ENCODE assay signal across 8 cellular contexts in the genomic region with DNA sequence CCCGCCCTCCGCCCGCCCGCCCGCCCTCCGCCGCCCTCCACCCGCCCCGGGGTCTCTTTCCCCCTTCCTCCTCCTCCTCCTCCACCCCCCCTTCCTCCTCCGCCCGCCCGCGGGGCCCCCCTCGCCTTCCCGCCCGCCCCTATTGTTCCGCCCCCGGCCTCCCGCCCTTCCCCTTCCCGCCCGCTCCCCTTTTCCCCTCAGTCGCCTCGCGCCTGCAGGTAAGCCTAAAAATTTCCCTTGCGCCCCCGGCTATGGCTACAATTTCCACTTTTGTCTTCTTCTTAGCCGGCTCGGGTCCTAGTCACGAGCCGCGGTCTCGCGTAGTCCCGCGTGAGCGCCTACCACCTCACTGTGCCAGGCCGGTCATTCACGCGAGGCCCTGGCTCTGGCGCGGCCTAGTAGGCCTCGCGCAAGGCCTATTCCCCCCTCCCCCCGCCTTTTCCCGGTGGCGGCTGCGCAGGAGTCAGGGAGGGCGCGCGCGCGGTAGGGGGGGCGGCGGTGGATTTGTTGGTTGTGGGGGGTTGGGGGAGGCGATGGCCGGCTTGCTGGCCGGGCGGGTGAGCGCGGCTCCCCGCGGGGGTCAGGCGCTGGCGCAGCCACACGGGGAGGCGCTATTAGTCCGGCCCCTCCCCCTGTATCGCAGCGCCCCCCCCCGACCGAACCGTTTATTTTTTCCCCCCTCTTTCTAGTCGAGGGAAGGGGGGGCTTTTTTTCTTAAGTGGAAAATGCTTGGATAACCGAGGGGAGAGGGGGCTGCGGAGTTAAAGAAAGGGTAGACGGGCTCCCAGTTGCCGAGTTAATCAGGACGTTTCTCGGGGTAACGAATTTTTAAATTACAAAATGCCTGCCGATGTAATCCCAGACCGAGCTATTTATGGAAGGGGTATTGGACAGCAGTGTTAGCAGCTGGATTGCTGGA. TPM values are rescaled to one million over a fixed set of nuclear protein-coding genes. Genes with fewer than 3 reads are reported as not detected.
DNase-seq lines count a peak whose midpoint lies in the region; ATAC-seq, FAIRE-seq and TF ChIP-seq lines count a peak whose summit lies in the region.

No MANE protein-coding gene starts in this region.

- H3K9me3 Mint-ChIP-seq in natural killer cell treated with Interleukin-12 subunit alpha and Interleukin-12 subunit beta and Interleukin-15 and Interleukin-18, amount 100 ng/mL, for 72 hours, result no peaks in the 10 kb centered on the region
- H3K9me3 Mint-ChIP-seq in stimulated activated naive B cell treated with anti-CD40 and anti-IgM and Interleukin-4, amounts not matched to agents 10 μg/mL and 1 μg/mL and 100 μg/mL, for 72 hours, result no peaks in the 10 kb centered on the region

- FAIRE-seq in RCC 7860 (lab: Jason Lieb, UNC), result no peak

- peak overlapping the region; percentile 69 to 83 for H3K27ac Mint-ChIP-seq in natural killer cell treated with Interleukin-12 subunit alpha and Interleukin-12 subunit beta and Interleukin-15 and Interleukin-18, amount 100 ng/mL, for 72 hours
- peak overlapping the region; percentile 100 for H3K27ac Mint-ChIP-seq in stimulated activated naive B cell treated with anti-CD40 and anti-IgM and Interleukin-4, amounts not matched to agents 10 μg/mL and 1 μg/mL and 100 μg/mL, for 72 hours

- TF ChIP-seq CTCF in GM13976 (IDR thresholded peaks at IDR 0.05; ENCODE audit: borderline replicate concordance, control extremely low read depth, extremely low read depth, insufficient read depth, missing control alignments) (peak; percentile 41), fibroblast of pulmonary artery (IDR thresholded peaks at IDR 0.05; ENCODE audit: low read length, missing control alignments) (no peak)

- ATAC-seq in natural killer cell treated with Interleukin-12 subunit alpha and Interleukin-12 subunit beta and Interleukin-15 and Interleukin-18, amount 100 ng/mL, for 72 hours, result peak; percentile 70
- peak; percentile 37 to 54 for ATAC-seq in stimulated activated naive B cell treated with anti-CD40 and anti-IgM and Interleukin-4, amounts not matched to agents 10 μg/mL and 1 μg/mL and 100 μg/mL, for 72 hours (replicated peaks)
- ATAC-seq in HG03378 (IDR thresholded peaks at IDR 0.05; ENCODE audit: unreplicated experiment), result no peak

- peak overlapping the region; percentile 77 for H3K4me3 Mint-ChIP-seq in natural killer cell treated with Interleukin-12 subunit alpha and Interleukin-12 subunit beta and Interleukin-15 and Interleukin-18, amount 100 ng/mL, for 72 hours
- peak overlapping the region; percentile 92 to 98 for H3K4me3 Mint-ChIP-seq in stimulated activated naive B cell treated with anti-CD40 and anti-IgM and Interleukin-4, amounts not matched to agents 10 μg/mL and 1 μg/mL and 100 μg/mL, for 72 hours

- H3K36me3 Mint-ChIP-seq in natural killer cell treated with Interleukin-12 subunit alpha and Interleukin-12 subunit beta and Interleukin-15 and Interleukin-18, amount 100 ng/mL, for 72 hours, result peaks cover 33% of the 10 kb centered on the region
- peaks cover 32 to 61% of the 10 kb centered on the region in 2 donors for H3K36me3 Mint-ChIP-seq in stimulated activated naive B cell treated with anti-CD40 and anti-IgM and Interleukin-4, amounts not matched to agents 10 μg/mL and 1 μg/mL and 100 μg/mL, for 72 hours

- no peaks in the 10 kb centered on the region for H3K27me3 Mint-ChIP-seq in natural killer cell treated with Interleukin-12 subunit alpha and Interleukin-12 subunit beta and Interleukin-15 and Interleukin-18, amount 100 ng/mL, for 72 hours
- H3K27me3 Mint-ChIP-seq in stimulated activated naive B cell treated with anti-CD40 and anti-IgM and Interleukin-4, amounts not matched to agents 10 μg/mL and 1 μg/mL and 100 μg/mL, for 72 hours, result no peaks in the 10 kb centered on the region

- H3K4me3 ChIP-seq in fibroblast of pulmonary artery (replicated peaks; ENCODE audit: low read depth, low read length), result peak overlapping the region; percentile 99

- peaks cover 36% of the 10 kb centered on the region in 2 donors for H3K4me1 Mint-ChIP-seq in natural killer cell treated with Interleukin-12 subunit alpha and Interleukin-12 subunit beta and Interleukin-15 and Interleukin-18, amount 100 ng/mL, for 72 hours (ENCODE audit: low read depth in 2 of 2)
- H3K4me1 Mint-ChIP-seq in stimulated activated naive B cell treated with anti-CD40 and anti-IgM and Interleukin-4, amounts not matched to agents 10 μg/mL and 1 μg/mL and 100 μg/mL, for 72 hours, result peaks cover 14 to 39% of the 10 kb centered on the region in 2 donors

- DNase-seq in GM13976 (ENCODE audit: low spot score) (peak; percentile 87), HuH-7.5 (ENCODE audit: low spot score) (peak; percentile 74), RCC 7860 (ENCODE audit: low spot score) (peak; percentile 61), fibroblast of pulmonary artery (ENCODE audit: low read depth) (peak; percentile 88)
- DNase-seq in activated effector memory CD4-positive, alpha-beta T cell treated with Interleukin-2 at 50 U/mL for 16 hours, result peak; percentile 72
- peak; percentile 80 for DNase-seq in natural killer cell treated with Interleukin-12 subunit alpha and Interleukin-12 subunit beta and Interleukin-15 and Interleukin-18, amount 100 ng/mL, for 72 hours (ENCODE audit: low spot score)
- peak; percentile 62 for DNase-seq in stimulated activated naive B cell treated with anti-CD40 and anti-IgM and Interleukin-4, amounts not matched to agents 10 μg/mL and 1 μg/mL and 100 μg/mL, for 72 hours

- in situ Hi-C loops in GM13976 (cut with MboI; ENCODE audit: low sequenced_read_pairs, unreplicated experiment), result no loop called here

RNA-seq across cellular contexts. Expression of a gene that starts 0.5 kb away (rescaled TPM):
- total RNA-seq in natural killer cell treated with Interleukin-12 subunit alpha and Interleukin-12 subunit beta and Interleukin-15 and Interleukin-18, amount 100 ng/mL, for 72 hours, result 100 to 1,000 TPM; 641 to 747 TPM

RNA-seq across cellular contexts. Expression of a gene that starts 10.9 kb away (rescaled TPM):
- 100 to 1,000 TPM; 206 to 353 TPM for total RNA-seq in natural killer cell treated with Interleukin-12 subunit alpha and Interleukin-12 subunit beta and Interleukin-15 and Interleukin-18, amount 100 ng/mL, for 72 hours

RNA-seq across cellular contexts. Expression of a gene that starts 28.8 kb away (rescaled TPM):
- total RNA-seq in natural killer cell treated with Interleukin-12 subunit alpha and Interleukin-12 subunit beta and Interleukin-15 and Interleukin-18, amount 100 ng/mL, for 72 hours, result not detected

RNA-seq across cellular contexts. Expression of a gene that starts 46.8 kb away (rescaled TPM):
- total RNA-seq in natural killer cell treated with Interleukin-12 subunit alpha and Interleukin-12 subunit beta and Interleukin-15 and Interleukin-18, amount 100 ng/mL, for 72 hours, result 10 to 100 TPM; 13.1 to 13.3 TPM

RNA-seq across cellular contexts. Expression of a gene that starts 48.7 kb away (rescaled TPM):
- 10 to 100 TPM; 33.8 to 56.7 TPM for total RNA-seq in natural killer cell treated with Interleukin-12 subunit alpha and Interleukin-12 subunit beta and Interleukin-15 and Interleukin-18, amount 100 ng/mL, for 72 hours
